Comparison of ENCODE assay signal across 8 cellular contexts in the genomic region with DNA sequence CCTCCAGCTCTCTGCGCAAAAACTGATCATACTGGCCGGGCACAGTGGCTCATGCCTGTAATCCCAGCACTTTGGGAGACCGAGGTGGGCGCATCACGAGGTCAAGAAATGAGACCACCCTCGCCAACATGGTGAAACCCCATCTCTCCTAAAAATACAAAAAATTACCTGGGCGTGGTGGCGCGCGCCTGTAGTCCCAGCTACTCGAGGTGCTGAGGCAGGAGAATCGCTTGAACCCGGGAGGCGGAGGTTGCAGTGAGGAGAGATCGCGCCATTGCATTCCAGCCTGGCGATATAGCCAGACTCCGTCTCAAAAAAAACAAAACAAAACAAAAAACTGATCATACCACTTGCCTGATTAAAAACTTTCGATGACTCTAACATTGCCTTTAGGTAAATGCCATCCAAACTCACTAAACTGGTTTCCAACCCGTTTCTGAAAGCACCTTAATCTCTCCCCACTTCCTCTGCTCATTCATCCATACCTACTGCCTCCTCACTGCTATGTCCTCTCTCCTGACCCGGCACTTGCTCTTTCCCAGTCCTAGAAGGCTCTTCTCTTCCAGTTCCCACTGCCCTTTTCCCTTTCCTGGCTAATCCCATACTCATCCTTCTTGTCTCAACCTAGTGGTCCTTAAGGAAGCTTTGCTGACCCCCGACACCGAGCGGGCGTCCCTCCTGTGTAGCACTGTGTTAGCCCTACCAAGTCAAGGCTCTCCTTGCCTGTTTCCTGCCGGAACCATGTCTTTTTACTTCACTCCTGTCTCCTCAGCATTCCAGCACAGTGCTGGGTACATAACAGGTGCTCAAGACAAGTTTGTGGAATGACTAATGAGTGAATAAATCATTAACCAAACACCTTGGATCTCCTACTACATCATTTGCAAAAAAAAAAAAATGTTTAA. TPM values are rescaled to one million over a fixed set of nuclear protein-coding genes. Genes with fewer than 3 reads are reported as not detected.
DNase-seq lines count a peak whose midpoint lies in the region; ATAC-seq lines count a peak whose summit lies in the region.

No MANE protein-coding gene starts in this region.

- H3K4ac ChIP-seq in trophoblast cell (ENCODE audit: low read depth, low read length): peak overlapping the region; percentile 15

- H3K36me3 ChIP-seq in esophagus (ENCODE audit: control insufficient read depth in 2 of 2, insufficient read depth in 2 of 2, low read length in 1 of 2) (peaks cover 0 to 2% of the 10 kb centered on the region in 2 donors), trophoblast cell (ENCODE audit: control insufficient read depth in 1 of 2, insufficient read depth in 2 of 2, low read length in 2 of 2) (no peaks in the 10 kb centered on the region)

- WGBS in esophagus, 2 donors: 66 to 69% methylated on average over 26 of the region's 26 CpGs
- WGBS in trophoblast cell (ENCODE audit: extremely low coverage, insufficient coverage, insufficient read length): no CpG with 5 or more reads among the region's 26 CpGs

- ATAC-seq in GM18520 (IDR thresholded peaks at IDR 0.05; ENCODE audit: unreplicated experiment) (peak; percentile 13), HG02610 (IDR thresholded peaks at IDR 0.05; ENCODE audit: unreplicated experiment) (peak; percentile 14)

- H4K8ac ChIP-seq in trophoblast cell (ENCODE audit: low read depth, low read length): peak overlapping the region; percentile 71

- H3K18ac ChIP-seq in trophoblast cell (ENCODE audit: low read length): peak overlapping the region; percentile 70

- no peak overlapping the region for H3K9ac ChIP-seq in trophoblast cell (ENCODE audit: low read length)

- H3K27ac ChIP-seq in esophagus (ENCODE audit: low read depth in 2 of 2, low read length in 1 of 2) (peak overlapping the region; percentile 97 to 99), trophoblast cell (ENCODE audit: low read depth, low read length) (peak overlapping the region; percentile 94)

- H3K14ac ChIP-seq in trophoblast cell (ENCODE audit: low read length): peak overlapping the region; percentile 21

- peak overlapping the region; percentile 39 for H2AK5ac ChIP-seq in trophoblast cell (ENCODE audit: low read length)

- peak overlapping the region; percentile 80 for H4K91ac ChIP-seq in trophoblast cell (ENCODE audit: low read depth, low read length)

- peak overlapping the region; percentile 68 for H2BK5ac ChIP-seq in trophoblast cell (ENCODE audit: low read depth, low read length, poor library complexity)

- H3K4me1 ChIP-seq in esophagus (ENCODE audit: control insufficient read depth in 2 of 2, insufficient read depth in 2 of 2, low read length in 1 of 2): peaks cover 0 to 13% of the 10 kb centered on the region in 2 donors
- H3K4me1 ChIP-seq in trophoblast cell (ENCODE audit: control insufficient read depth in 1 of 2, insufficient read depth in 2 of 2, low read length in 2 of 2): peaks cover 8 to 20% of the 10 kb centered on the region in 2 experiments

- H3K27me3 ChIP-seq in esophagus (ENCODE audit: control insufficient read depth in 1 of 2, insufficient read depth in 2 of 2, low read length in 2 of 2) (no peaks in the 10 kb centered on the region), trophoblast cell (ENCODE audit: insufficient read depth, low read length) (no peaks in the 10 kb centered on the region)

- peak overlapping the region; percentile 50 for H2AFZ ChIP-seq in trophoblast cell (ENCODE audit: insufficient read depth, low read length, poor library complexity)

- H2BK12ac ChIP-seq in trophoblast cell (ENCODE audit: low read length): peak overlapping the region; percentile 95

- H3K23ac ChIP-seq in trophoblast cell (ENCODE audit: low read length): no peak overlapping the region

- DNase-seq in NCI-H226 (peak; percentile 8), trophoblast cell (peak; percentile 80 to 97), NCI-H1694 (lab: John Stamatoyannopoulos, UW) (no peak), SKM-1 (lab: John Stamatoyannopoulos, UW; ENCODE audit: unreplicated experiment) (no peak), COLO829 (ENCODE audit: low spot score) (no peak)

- peak overlapping the region; percentile 31 to 99 for H3K4me3 ChIP-seq in esophagus (ENCODE audit: low read depth in 1 of 2, low read length in 2 of 2)
- no peak overlapping the region for H3K4me3 ChIP-seq in trophoblast cell (ENCODE audit: low read depth, low read length)

- peaks cover 10% of the 10 kb centered on the region for H3K79me2 ChIP-seq in trophoblast cell (ENCODE audit: control insufficient read depth, insufficient read depth, low read length, poor library complexity)

- peak overlapping the region; percentile 28 for H4K12ac ChIP-seq in trophoblast cell (ENCODE audit: low read depth, low read length)

- H3K79me1 ChIP-seq in trophoblast cell (ENCODE audit: low read length): peaks cover 24% of the 10 kb centered on the region

- peak overlapping the region; percentile 85 for H3K4me2 ChIP-seq in trophoblast cell (ENCODE audit: low read length)

- H3K9me3 ChIP-seq in esophagus (ENCODE audit: control insufficient read depth in 2 of 2, insufficient read depth in 1 of 2, low read depth in 1 of 2, low read length in 1 of 2) (no peaks in the 10 kb centered on the region), trophoblast cell (ENCODE audit: insufficient read depth, low read depth, low read length) (no peaks in the 10 kb centered on the region)

- peak overlapping the region; percentile 70 for H2BK120ac ChIP-seq in trophoblast cell (ENCODE audit: insufficient read depth, low read length, poor library complexity)

RNA-seq across cellular contexts. Expression of a gene that starts 0.7 kb away (rescaled TPM):
- 10 to 100 TPM; 17.6 to 22.1 TPM for polyA plus RNA-seq in esophagus
- polyA plus RNA-seq in trophoblast cell (2013): 15.8 and 16.0 TPM in 2 replicates

RNA-seq across cellular contexts. Expression of a gene that starts 30.3 kb away (rescaled TPM):
- polyA plus RNA-seq in esophagus: 1 to 10 TPM in 1 of 2 donors, under 1 TPM in 1; 0.60 to 1.1 TPM
- 0.01 and 0.05 TPM in 2 replicates for polyA plus RNA-seq in trophoblast cell (2013)

Comparison
In these comparisons a context has a peak if more than half of its experiments do, and no peak if none do; other contexts are left out.
1. DNase-seq: peak in NCI-H226 (single experiment) and trophoblast cell (2 of 2); none in NCI-H1694 (single experiment), SKM-1 (single experiment) and COLO829 (single experiment).